Comparison of ENCODE assay signal across 1 cellular context in genomic region chr10:92834981-92835380, GRCh38.
A peak's percentile ranks its signal among the peaks of the same experiment; 100 is the strongest.
TF ChIP-seq lines count a peak whose summit lies in the region.

No MANE protein-coding gene starts in this region.

TF ChIP-seq in IMR-90, 13 proteins besides CTCF, POLR2A, EP300 and RAD21 (continued from another document):
- peak; percentile 61 for TF ChIP-seq FOS (IDR thresholded peaks at IDR 0.05; ENCODE audit: low read depth, low read length)
TF ChIP-seq in IMR-90: peak in this region for 1.
